30 cellular contexts compared by ENCODE assay signal in genomic region chr1:223622132-223622842, GRCh38. TPM values are rescaled to one million over a fixed set of nuclear protein-coding genes. Genes with fewer than 3 reads are reported as not detected.
A peak's percentile ranks its signal among the peaks of the same experiment; 100 is the strongest.
DNase-seq lines count a peak whose midpoint lies in the region; ATAC-seq and TF ChIP-seq lines count a peak whose summit lies in the region.
"Had no signal": no experiment of that assay in that cellular context is flagged by ENCODE, and none has a peak within 500 bp of the region (broad histone marks: within the 10 kb centered on the region; RNA-seq: fewer than 3 reads in every experiment).

No MANE protein-coding gene starts in this region.

- H3K27me3 ChIP-seq in H7 (ENCODE audit: control insufficient read depth, insufficient read depth, low read length) (no peaks in the 10 kb centered on the region), gastrocnemius medialis (no peaks in the 10 kb centered on the region)
- H3K27me3 ChIP-seq: adrenal gland, heart left ventricle, suprapubic skin had no signal

- no peaks in the 10 kb centered on the region for H3K9me3 ChIP-seq in gastrocnemius medialis
- H3K9me3 ChIP-seq: adrenal gland, heart left ventricle, suprapubic skin had no signal

- DNase-seq in H7, result peak; percentile 33
- peak; percentile 33 for DNase-seq in myocyte (ENCODE audit: low read depth)
- DNase-seq in gastrocnemius medialis, result no peak
- DNase-seq in activated CD4-positive, alpha-beta T cell treated with anti-CD3 and anti-CD28 coated beads for 4 hours, result no peak
- no peak for DNase-seq in immature natural killer cell
- no peak for DNase-seq in activated CD4-positive, alpha-beta T cell treated with anti-CD3 and anti-CD28 coated beads, Interleukin-2, amount 10 ng/mL, durations not matched to agents 24 days and 14 days
- no peak for DNase-seq in OCI-M2 (lab: John Stamatoyannopoulos, UW; ENCODE audit: unreplicated experiment)
- DNase-seq: activated CD4-positive, alpha-beta T cell treated with anti-CD3 and anti-CD28 coated beads for 48 hours; activated naive CD4-positive, alpha-beta T cell; activated T-cell treated with anti-CD3 and anti-CD28 coated beads, Interleukin-2, amount 50 U/mL, for 48 hours; COR-L47; DND-41; GOT3; heart left ventricle; mesenchymal stem cell; NCI-H1092 treated with DMSO at 0.1 percent for 48 hours; NCI-H187 treated with DMSO at 0.1 percent for 48 hours; NCI-H526; NK-92 treated with Interleukin-12 subunit alpha and Interleukin-12 subunit beta, amount 100 ng/mL, for 24 hours; occipital lobe; PC-9; right cardiac atrium; stimulated activated CD4-positive, alpha-beta T cell treated with anti-CD3 and anti-CD28 coated beads, Interleukin-4, amount 100 ng/mL, for 4 hours had no signal

- no peaks in the 10 kb centered on the region for H3K9me3 Mint-ChIP-seq in brain
- H3K9me3 Mint-ChIP-seq in immature natural killer cell, result no peaks in the 10 kb centered on the region
- H3K9me3 Mint-ChIP-seq in activated CD4-positive, alpha-beta T cell treated with anti-CD3 and anti-CD28 coated beads, Interleukin-2, amount 10 ng/mL, durations not matched to agents 24 days and 14 days, result no peaks in the 10 kb centered on the region
- H3K9me3 Mint-ChIP-seq: IgD-negative memory B cell; stimulated activated memory B cell treated with anti-CD40 and anti-IgM and Interleukin-4, amounts not matched to agents 10 μg/mL and 1 μg/mL and 100 μg/mL, for 72 hours had no signal

- no peak for TF ChIP-seq POLR2A in gastrocnemius medialis (IDR thresholded peaks at IDR 0.05)

- peaks cover 24% of the 10 kb centered on the region for H3K4me1 Mint-ChIP-seq in brain
- no peaks in the 10 kb centered on the region for H3K4me1 Mint-ChIP-seq in immature natural killer cell
- H3K4me1 Mint-ChIP-seq in activated CD4-positive, alpha-beta T cell treated with anti-CD3 and anti-CD28 coated beads, Interleukin-2, amount 10 ng/mL, durations not matched to agents 24 days and 14 days, result no peaks in the 10 kb centered on the region

- H3K4me3 ChIP-seq in H7 (ENCODE audit: insufficient read depth, low read depth, low read length), result no peak overlapping the region
- H3K4me3 ChIP-seq in gastrocnemius medialis, result no peak overlapping the region
- H3K4me3 ChIP-seq: adrenal gland, heart left ventricle, PC-9, suprapubic skin had no signal

- peak; percentile 30 to 56 for ATAC-seq in gastrocnemius medialis
- ATAC-seq: heart left ventricle, Right ventricle myocardium inferior had no signal

- no peaks in the 10 kb centered on the region for H3K36me3 ChIP-seq in H7 (replicated peaks; ENCODE audit: control insufficient read depth, insufficient read depth, low read length)
- H3K36me3 ChIP-seq in gastrocnemius medialis, result no peaks in the 10 kb centered on the region
- H3K36me3 ChIP-seq: adrenal gland, heart left ventricle, suprapubic skin had no signal

- H3K4me3 Mint-ChIP-seq in brain, result peak overlapping the region in 1 of 5 experiments; percentile 23
- no peak overlapping the region for H3K4me3 Mint-ChIP-seq in immature natural killer cell
- H3K4me3 Mint-ChIP-seq in activated CD4-positive, alpha-beta T cell treated with anti-CD3 and anti-CD28 coated beads, Interleukin-2, amount 10 ng/mL, durations not matched to agents 24 days and 14 days, result no peak overlapping the region
- H3K4me3 Mint-ChIP-seq: stimulated activated memory B cell treated with anti-CD40 and anti-IgM and Interleukin-4, amounts not matched to agents 10 μg/mL and 1 μg/mL and 100 μg/mL, for 72 hours had no signal

- H3K27ac Mint-ChIP-seq in brain, result peak overlapping the region in 3 of 5 experiments; percentile 23 to 76 (median 33)
- no peak overlapping the region for H3K27ac Mint-ChIP-seq in immature natural killer cell
- H3K27ac Mint-ChIP-seq in activated CD4-positive, alpha-beta T cell treated with anti-CD3 and anti-CD28 coated beads, Interleukin-2, amount 10 ng/mL, durations not matched to agents 24 days and 14 days, result no peak overlapping the region
- H3K27ac Mint-ChIP-seq: IgD-negative memory B cell; stimulated activated memory B cell treated with anti-CD40 and anti-IgM and Interleukin-4, amounts not matched to agents 10 μg/mL and 1 μg/mL and 100 μg/mL, for 72 hours had no signal

- no peak overlapping the region for H3K27ac ChIP-seq in gastrocnemius medialis
- H3K27ac ChIP-seq: adrenal gland, epithelial cell of prostate, heart left ventricle, PC-9, suprapubic skin had no signal

- intact Hi-C loops in gastrocnemius medialis (cut with DNase I; ENCODE audit: low total_unique reads), result no loop called here
- intact Hi-C loops in activated CD4-positive, alpha-beta T cell treated with anti-CD3 and anti-CD28 coated beads, Interleukin-2, amount 10 ng/mL, durations not matched to agents 24 days and 14 days (cut with micrococcal nuclease), result no loop called here

- TF ChIP-seq CTCF in brain (conservative IDR thresholded peaks at IDR 0.05), result no peak
- TF ChIP-seq CTCF in gastrocnemius medialis (IDR thresholded peaks at IDR 0.05 in 4 of 5, conservative IDR thresholded peaks at IDR 0.05 in 1 of 5), result no peak

- in situ Hi-C loops in gastrocnemius medialis (cut with MboI; ENCODE audit: low sequenced_read_pairs in 4 of 4), result no loop called here

- H3K27me3 Mint-ChIP-seq in brain (no peaks in the 10 kb centered on the region), immature natural killer cell (ENCODE audit: low read depth in 3 of 3) (peaks cover 0 to 2% (median 1%) of the 10 kb centered on the region in 3 donors)
- no peaks in the 10 kb centered on the region for H3K27me3 Mint-ChIP-seq in activated CD4-positive, alpha-beta T cell treated with anti-CD3 and anti-CD28 coated beads, Interleukin-2, amount 10 ng/mL, durations not matched to agents 24 days and 14 days
- H3K27me3 Mint-ChIP-seq: stimulated activated memory B cell treated with anti-CD40 and anti-IgM and Interleukin-4, amounts not matched to agents 10 μg/mL and 1 μg/mL and 100 μg/mL, for 72 hours had no signal

- H3K4me1 ChIP-seq in gastrocnemius medialis, result no peaks in the 10 kb centered on the region
- H3K4me1 ChIP-seq: suprapubic skin had no signal

- H3K36me3 Mint-ChIP-seq in brain, result no peaks in the 10 kb centered on the region
- no peaks in the 10 kb centered on the region for H3K36me3 Mint-ChIP-seq in immature natural killer cell
- no peaks in the 10 kb centered on the region for H3K36me3 Mint-ChIP-seq in activated CD4-positive, alpha-beta T cell treated with anti-CD3 and anti-CD28 coated beads, Interleukin-2, amount 10 ng/mL, durations not matched to agents 24 days and 14 days (ENCODE audit: low read depth)
- H3K36me3 Mint-ChIP-seq: IgD-negative memory B cell; stimulated activated memory B cell treated with anti-CD40 and anti-IgM and Interleukin-4, amounts not matched to agents 10 μg/mL and 1 μg/mL and 100 μg/mL, for 72 hours had no signal

RNA-seq across cellular contexts. Expression of gene CAPN8, which starts 43.2 kb away (rescaled TPM):
- total RNA-seq in H7 (2014; rRNA removed; shearing (Covaris generic)), result not detected in 2 replicates
- polyA plus RNA-seq in brain (ENCODE audit: insufficient read depth, low read depth, low replicate concordance) (0.61 TPM), immature natural killer cell (under 1 TPM in 1 of 3 donors, not detected in 2; 0.09 TPM)
- total RNA-seq in myocyte (0.47 TPM in 1 of 2 replicates, not detected in the other), gastrocnemius medialis (under 1 TPM in 2 of 4 donors, not detected in 2; 0.46 to 0.85 TPM)
- polyA plus RNA-seq in myocyte (2012), result 0.13 TPM
- total RNA-seq in activated CD4-positive, alpha-beta T cell treated with anti-CD3 and anti-CD28 coated beads, Interleukin-2, amount 10 ng/mL, durations not matched to agents 24 days and 14 days, result not detected in 2 replicates
- total RNA-seq: heart left ventricle, occipital lobe, right cardiac atrium, Right ventricle myocardium inferior had no signal
- polyA plus RNA-seq: heart left ventricle, IgD-negative memory B cell had no signal

Comparison
In these comparisons a context has a peak if more than half of its experiments do, and no peak if none do; other contexts are left out.
1. DNase-seq: peak in H7 (single experiment) and myocyte (single experiment); none in gastrocnemius medialis (0 of 2), activated CD4-positive, alpha-beta T cell treated with anti-CD3 and anti-CD28 coated beads for 4 hours (0 of 2), immature natural killer cell (0 of 3), activated CD4-positive, alpha-beta T cell treated with anti-CD3 and anti-CD28 coated beads, Interleukin-2, amount 10 ng/mL, durations not matched to agents 24 days and 14 days (single experiment) and OCI-M2 (single experiment).
2. H3K27ac Mint-ChIP-seq: peak in brain (3 of 5); none in immature natural killer cell (0 of 6) and activated CD4-positive, alpha-beta T cell treated with anti-CD3 and anti-CD28 coated beads, Interleukin-2, amount 10 ng/mL, durations not matched to agents 24 days and 14 days (single experiment).